9 cellular contexts compared by ENCODE assay signal in the genomic region with DNA sequence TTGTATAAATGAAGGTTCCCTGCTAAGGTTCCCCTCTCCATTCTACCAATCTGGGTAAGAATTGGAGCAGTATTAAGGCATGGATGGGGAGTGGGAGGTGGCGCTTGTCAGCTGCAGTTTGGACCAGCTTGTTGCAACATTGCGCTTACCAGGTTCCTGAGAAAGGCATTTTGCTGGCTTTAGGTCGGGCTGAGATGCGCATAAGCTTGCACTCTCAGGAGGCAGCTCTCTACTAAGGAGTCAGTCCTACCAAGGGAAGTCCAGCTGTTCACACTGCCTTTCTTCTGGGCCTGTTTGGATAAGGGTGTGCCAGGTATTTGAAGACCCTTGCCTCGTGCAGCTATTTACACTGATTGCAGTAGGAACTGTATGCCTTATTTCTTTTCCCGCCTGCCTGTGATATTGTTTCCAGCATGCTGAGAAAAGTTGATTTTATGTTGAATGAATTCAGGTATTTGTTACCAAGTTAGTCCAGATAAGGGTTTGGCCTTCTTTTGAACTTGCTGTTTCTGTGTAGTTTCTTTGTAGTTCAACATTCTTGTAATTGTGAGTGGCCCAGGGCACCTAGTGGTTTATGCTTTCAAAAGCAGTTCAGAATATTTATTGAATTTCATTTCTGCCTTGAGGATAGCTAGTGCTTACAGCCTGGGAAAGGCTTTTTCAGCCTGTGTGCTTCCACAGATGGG. TPM values are rescaled to one million over a fixed set of nuclear protein-coding genes. Genes with fewer than 3 reads are reported as not detected.
A peak's percentile ranks its signal among the peaks of the same experiment; 100 is the strongest.
DNase-seq lines count a peak whose midpoint lies in the region; ATAC-seq and TF ChIP-seq lines count a peak whose summit lies in the region.
"Had no signal": no experiment of that assay in that cellular context is flagged by ENCODE, and none has a peak within 500 bp of the region (broad histone marks: within the 10 kb centered on the region; RNA-seq: fewer than 3 reads in every experiment).

No MANE protein-coding gene starts in this region.

- H3K27ac Mint-ChIP-seq in CD4-positive, alpha-beta T cell, result no peak overlapping the region
- peak overlapping the region; percentile 85 for H3K27ac Mint-ChIP-seq in chondrocyte (ENCODE audit: unreplicated experiment)
- H3K27ac Mint-ChIP-seq in natural killer cell, result no peak overlapping the region

- H3K27me3 ChIP-seq in CD4-positive, alpha-beta T cell (ENCODE audit: control insufficient read depth, insufficient read depth, low read length), result no peaks in the 10 kb centered on the region

- H3K4me3 ChIP-seq in LNCaP clone FGC (ENCODE audit: low read depth, low read length), result peak overlapping the region; percentile 94

- no peak for DNase-seq in CD4-positive, alpha-beta T cell
- no peak for DNase-seq in LNCaP clone FGC (ENCODE audit: low read depth)
- no peak for DNase-seq in chondrocyte (ENCODE audit: low spot score)
- DNase-seq in natural killer cell, result no peak
- no peak for DNase-seq in NCI-H774 (lab: John Stamatoyannopoulos, UW)
- no peak for DNase-seq in SW480 (ENCODE audit: low spot score)
- no peak for DNase-seq in DMS 273 (lab: John Stamatoyannopoulos, UW; ENCODE audit: unreplicated experiment)

- no peak overlapping the region for H3K27ac ChIP-seq in CD4-positive, alpha-beta T cell (ENCODE audit: low read depth, low read length)

- H3K27me3 Mint-ChIP-seq in CD4-positive, alpha-beta T cell, result no peaks in the 10 kb centered on the region
- H3K27me3 Mint-ChIP-seq in chondrocyte (ENCODE audit: low read depth) (no peaks in the 10 kb centered on the region), natural killer cell (ENCODE audit: low read depth in 2 of 2) (no peaks in the 10 kb centered on the region)

- no peak for TF ChIP-seq CTCF in CD4-positive, alpha-beta T cell (IDR thresholded peaks at IDR 0.05)
- no peak for TF ChIP-seq CTCF in LNCaP clone FGC (IDR thresholded peaks at IDR 0.05; ENCODE audit: control insufficient read depth, extremely low read depth, insufficient read depth)
- no peak for TF ChIP-seq CTCF in chondrocyte (IDR thresholded peaks at IDR 0.05)
- no peak for TF ChIP-seq CTCF in natural killer cell (IDR thresholded peaks at IDR 0.05)

- peaks cover 30% of the 10 kb centered on the region for H3K36me3 Mint-ChIP-seq in CD4-positive, alpha-beta T cell (ENCODE audit: low read depth)
- peaks cover 4% of the 10 kb centered on the region for H3K36me3 Mint-ChIP-seq in chondrocyte (ENCODE audit: low read depth)
- no peaks in the 10 kb centered on the region for H3K36me3 Mint-ChIP-seq in natural killer cell

- no peaks in the 10 kb centered on the region for H3K9me3 ChIP-seq in CD4-positive, alpha-beta T cell (ENCODE audit: control insufficient read depth, low read length)

- peaks cover 74% of the 10 kb centered on the region for H3K4me1 Mint-ChIP-seq in CD4-positive, alpha-beta T cell (ENCODE audit: low read depth)
- H3K4me1 Mint-ChIP-seq in chondrocyte (ENCODE audit: low read depth), result peaks cover 51% of the 10 kb centered on the region
- peaks cover 47 to 51% of the 10 kb centered on the region in 2 donors for H3K4me1 Mint-ChIP-seq in natural killer cell

- CTCF ChIA-PET in CD4-positive, alpha-beta T cell (lab: Charles Lee), result no interaction called here

- peak overlapping the region; percentile 90 for H3K4me3 Mint-ChIP-seq in CD4-positive, alpha-beta T cell
- H3K4me3 Mint-ChIP-seq in chondrocyte (ENCODE audit: unreplicated experiment) (peak overlapping the region; percentile 80), natural killer cell (peak overlapping the region; percentile 87)

- intact Hi-C loops in CD4-positive, alpha-beta T cell (cut with DNase I, micrococcal nuclease), result loop anchor here (1.0 to 10.0 kb wide), 7 partner anchors 19 to 553 kb away; partner anchors contain the start of genes ACADS (in 1 of the 2), C12orf43 (in 1 of the 2), GCN1 (in 1 of the 2) and SPPL3 (in 1 of the 2)
- intact Hi-C loops in natural killer cell (cut with micrococcal nuclease), result loop anchor here (5.0 kb wide), 1 partner anchor 1538 kb away; the partner anchor contains the start of gene DIABLO

- H3K9me3 Mint-ChIP-seq in CD4-positive, alpha-beta T cell, result no peaks in the 10 kb centered on the region
- H3K9me3 Mint-ChIP-seq in chondrocyte (ENCODE audit: low read depth), result no peaks in the 10 kb centered on the region
- H3K9me3 Mint-ChIP-seq in natural killer cell, result no peaks in the 10 kb centered on the region

- POLR2A ChIA-PET in CD4-positive, alpha-beta T cell (lab: Charles Lee), result interaction anchor here (0.6 to 1.6 kb wide), 2 partner anchors 9 to 108 kb away, joined by 3 to 5 read pairs; partner anchors contain the start of gene POP5

- no peak for ATAC-seq in CD4-positive, alpha-beta T cell (ENCODE audit: poor library complexity)
- ATAC-seq in natural killer cell (no peak), HG03139 (IDR thresholded peaks at IDR 0.05; ENCODE audit: unreplicated experiment) (no peak)

RNA-seq across cellular contexts. Expression of gene MLEC, which starts 2.6 kb away (rescaled TPM):
- total RNA-seq in CD4-positive, alpha-beta T cell, result 10 to 100 TPM; 20.7 to 22.1 TPM
- total RNA-seq in chondrocyte (143 to 204 TPM (median 144 TPM) in 3 replicates), natural killer cell (10 to 100 TPM; 47.4 to 52.8 (median 49.6) TPM)

RNA-seq across cellular contexts. Expression of gene UNC119B, which starts 20.7 kb away (rescaled TPM):
- total RNA-seq in CD4-positive, alpha-beta T cell, result 10 to 100 TPM; 10.7 TPM
- 21.9 to 22.7 TPM (median 22.3 TPM) in 3 replicates for total RNA-seq in chondrocyte
- 10 to 100 TPM; 10.7 to 11.6 (median 11.6) TPM for total RNA-seq in natural killer cell

RNA-seq across cellular contexts. Expression of gene ACADS, which starts 36.1 kb away (rescaled TPM):
- 1 to 10 TPM; 8.9 to 9.2 TPM for total RNA-seq in CD4-positive, alpha-beta T cell
- 6.8 to 7.2 TPM (median 7.0 TPM) in 3 replicates for total RNA-seq in chondrocyte
- 10 to 100 TPM; 14.9 to 18.6 (median 15.5) TPM for total RNA-seq in natural killer cell

RNA-seq across cellular contexts. Expression of gene CABP1, which starts 49.1 kb away (rescaled TPM):
- under 1 TPM in 1 of 2 experiments, not detected in 1; 0.11 TPM for total RNA-seq in CD4-positive, alpha-beta T cell
- total RNA-seq in chondrocyte, result not detected in 3 replicates
- not detected for total RNA-seq in natural killer cell
- total RNA-seq: RPMI7951 had no signal
